ENCODE assay signal across 34 cellular contexts in the genomic region with DNA sequence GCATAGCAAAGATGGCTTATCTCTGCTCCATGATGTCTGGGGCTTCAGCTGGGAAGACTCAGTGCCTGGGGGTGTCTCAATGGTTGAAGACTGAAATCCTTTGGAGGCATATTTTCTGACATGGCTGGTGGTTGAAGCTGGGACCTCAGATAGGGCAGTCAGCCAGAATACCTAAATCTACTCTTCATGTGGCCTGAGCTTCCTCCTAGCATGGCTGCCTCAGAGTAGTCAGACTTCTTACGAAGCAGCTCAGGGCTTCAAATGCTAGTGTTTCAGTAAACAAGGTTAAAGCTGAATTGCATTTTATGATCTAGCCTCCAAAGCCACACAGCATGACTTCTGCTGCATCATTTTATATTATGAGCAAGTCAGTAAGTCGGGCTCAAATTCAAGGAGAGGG.
"Had no signal": no experiment of that assay in that cellular context is flagged by ENCODE, and none has a peak within 500 bp of the region (broad histone marks: within the 10 kb centered on the region; RNA-seq: fewer than 3 reads in every experiment).

No MANE protein-coding gene starts in this region.

- H3K9me3 Mint-ChIP-seq: activated CD4-positive, alpha-beta memory T cell treated with anti-CD3 and anti-CD28 coated beads for 36 hours; activated CD4-positive, alpha-beta T cell treated with anti-CD3 and anti-CD28 coated beads, Interleukin-2, amount 10 ng/mL, durations not matched to agents 24 days and 14 days; activated naive CD4-positive, alpha-beta T cell treated with anti-CD3 and anti-CD28 coated beads, Interleukin-2, amount 10 ng/mL, durations not matched to agents 7 days and 5 days; activated naive CD8-positive, alpha-beta T cell treated with anti-CD3 and anti-CD28 coated beads, Interleukin-2, amount 10 ng/mL, durations not matched to agents 7 days and 5 days; activated T-cell treated with anti-CD3 and anti-CD28 coated beads, Interleukin-2, amount 50 U/mL, for 24 hours; activated T-cell treated with anti-CD3 and anti-CD28 coated beads, Interleukin-2, amount 50 U/mL, for 72 hours; T-helper 2 cell treated with Interferon-gamma antibody and Interleukin-4, amounts not matched to agents 5 μg/mL and 100 μg/mL, for 36 hours had no signal

- H3K27ac ChIP-seq: ascending aorta, breast epithelium, cardiac muscle cell, colonic mucosa, epithelial cell of prostate had no signal

- H3K27me3 Mint-ChIP-seq: activated CD4-positive, alpha-beta T cell treated with anti-CD3 and anti-CD28 coated beads for 36 hours; activated T-cell treated with anti-CD3 and anti-CD28 coated beads, Interleukin-2, amount 50 U/mL, for 24 hours; brain had no signal

- H3K4me3 ChIP-seq: ascending aorta, breast epithelium, cardiac muscle cell, colonic mucosa had no signal

- ATAC-seq: activated CD4-positive, alpha-beta T cell treated with anti-CD3 and anti-CD28 coated beads for 36 hours; activated CD8-positive, alpha-beta T cell treated with anti-CD3 and anti-CD28 coated beads, Interleukin-2, amount 10 ng/mL, durations not matched to agents 7 days and 5 days; activated naive CD4-positive, alpha-beta T cell treated with anti-CD3 and anti-CD28 coated beads, Interleukin-2, amount 50 U/mL, for 72 hours; activated T-cell treated with anti-CD3 and anti-CD28 coated beads, Interleukin-2, amount 50 U/mL, for 72 hours; esophagus mucosa; T-helper 17 cell had no signal

- H3K36me3 Mint-ChIP-seq: activated CD4-positive, alpha-beta memory T cell treated with anti-CD3 and anti-CD28 coated beads for 36 hours; activated naive CD4-positive, alpha-beta T cell treated with anti-CD3 and anti-CD28 coated beads, Interleukin-2, amount 10 ng/mL, durations not matched to agents 7 days and 5 days; activated naive CD8-positive, alpha-beta T cell treated with anti-CD3 and anti-CD28 coated beads, Interleukin-2, amount 10 ng/mL, durations not matched to agents 7 days and 5 days; brain had no signal

- H3K9me3 ChIP-seq: ascending aorta, breast epithelium, colonic mucosa had no signal

- DNase-seq: activated CD4-positive, alpha-beta memory T cell treated with anti-CD3 and anti-CD28 coated beads for 36 hours; activated CD4-positive, alpha-beta T cell treated with anti-CD3 and anti-CD28 coated beads for 36 hours; activated CD4-positive, alpha-beta T cell treated with anti-CD3 and anti-CD28 coated beads, Interleukin-2, amount 10 ng/mL, durations not matched to agents 24 days and 14 days; activated CD4-positive, CD25-positive, alpha-beta regulatory T cell; activated CD4-positive, CD25-positive, alpha-beta regulatory T cell treated with anti-CD3 and anti-CD28 coated beads, Interleukin-2, amount 50 U/mL, for 72 hours; activated CD8-positive, alpha-beta memory T cell treated with anti-CD3 and anti-CD28 coated beads, Interleukin-2, amount 50 U/mL, for 48 hours; activated CD8-positive, alpha-beta T cell treated with anti-CD3 and anti-CD28 coated beads, Interleukin-2, amount 10 ng/mL, durations not matched to agents 7 days and 5 days; activated gamma-delta T cell; activated naive CD4-positive, alpha-beta T cell; activated naive CD4-positive, alpha-beta T cell treated with anti-CD3 and anti-CD28 coated beads, Interleukin-2, amount 10 ng/mL, durations not matched to agents 7 days and 5 days; activated naive CD8-positive, alpha-beta T cell treated with anti-CD3 and anti-CD28 coated beads, Interleukin-2, amount 10 ng/mL, durations not matched to agents 7 days and 5 days; activated T-cell treated with anti-CD3 and anti-CD28 coated beads for 4 hours; activated T-cell treated with anti-CD3 and anti-CD28 coated beads, Interleukin-2, amount 50 U/mL, for 24 hours; activated T-cell treated with anti-CD3 and anti-CD28 coated beads, Interleukin-2, amount 50 U/mL, for 72 hours; central memory CD4-positive, alpha-beta T cell; cerebellar nuclear complex; colonic mucosa; effector CD8-positive, alpha-beta T cell; foreskin fibroblast; head of caudate nucleus; T-helper 1 cell; T-helper 17 cell; T1000 had no signal

- H3K4me1 Mint-ChIP-seq: activated CD4-positive, alpha-beta T cell treated with anti-CD3 and anti-CD28 coated beads for 36 hours had no signal

- H3K4me3 Mint-ChIP-seq: activated CD4-positive, alpha-beta memory T cell treated with anti-CD3 and anti-CD28 coated beads for 36 hours; activated CD4-positive, alpha-beta T cell treated with anti-CD3 and anti-CD28 coated beads for 36 hours; activated CD4-positive, alpha-beta T cell treated with anti-CD3 and anti-CD28 coated beads, Interleukin-2, amount 10 ng/mL, durations not matched to agents 24 days and 14 days; activated CD8-positive, alpha-beta T cell treated with anti-CD3 and anti-CD28 coated beads, Interleukin-2, amount 10 ng/mL, durations not matched to agents 7 days and 5 days; activated naive CD8-positive, alpha-beta T cell treated with anti-CD3 and anti-CD28 coated beads, Interleukin-2, amount 10 ng/mL, durations not matched to agents 7 days and 5 days; activated T-cell treated with anti-CD3 and anti-CD28 coated beads, Interleukin-2, amount 50 U/mL, for 24 hours; activated T-cell treated with anti-CD3 and anti-CD28 coated beads, Interleukin-2, amount 50 U/mL, for 72 hours; T-helper 2 cell treated with Interferon-gamma antibody and Interleukin-4, amounts not matched to agents 5 μg/mL and 100 μg/mL, for 36 hours had no signal

- FAIRE-seq: endometrium, endothelial cell of umbilical vein, frontal cortex had no signal

- H3K27ac Mint-ChIP-seq: activated CD4-positive, alpha-beta memory T cell treated with anti-CD3 and anti-CD28 coated beads for 36 hours; activated CD4-positive, alpha-beta T cell treated with anti-CD3 and anti-CD28 coated beads for 36 hours; activated CD4-positive, alpha-beta T cell treated with anti-CD3 and anti-CD28 coated beads, Interleukin-2, amount 10 ng/mL, durations not matched to agents 24 days and 14 days; activated CD8-positive, alpha-beta T cell treated with anti-CD3 and anti-CD28 coated beads, Interleukin-2, amount 10 ng/mL, durations not matched to agents 7 days and 5 days; activated naive CD4-positive, alpha-beta T cell treated with anti-CD3 and anti-CD28 coated beads, Interleukin-2, amount 10 ng/mL, durations not matched to agents 7 days and 5 days; activated naive CD8-positive, alpha-beta T cell treated with anti-CD3 and anti-CD28 coated beads, Interleukin-2, amount 10 ng/mL, durations not matched to agents 7 days and 5 days; activated T-cell treated with anti-CD3 and anti-CD28 coated beads, Interleukin-2, amount 50 U/mL, for 24 hours; activated T-cell treated with anti-CD3 and anti-CD28 coated beads, Interleukin-2, amount 50 U/mL, for 72 hours; T-helper 17 cell; T-helper 2 cell treated with Interferon-gamma antibody and Interleukin-4, amounts not matched to agents 5 μg/mL and 100 μg/mL, for 36 hours had no signal

- H3K4me1 ChIP-seq: breast epithelium, colonic mucosa had no signal

- H3K27me3 ChIP-seq: ascending aorta, breast epithelium, colonic mucosa had no signal

- H3K36me3 ChIP-seq: ascending aorta, breast epithelium, cardiac muscle cell, colonic mucosa had no signal
